23 cellular contexts compared by ENCODE assay signal in the genomic region with DNA sequence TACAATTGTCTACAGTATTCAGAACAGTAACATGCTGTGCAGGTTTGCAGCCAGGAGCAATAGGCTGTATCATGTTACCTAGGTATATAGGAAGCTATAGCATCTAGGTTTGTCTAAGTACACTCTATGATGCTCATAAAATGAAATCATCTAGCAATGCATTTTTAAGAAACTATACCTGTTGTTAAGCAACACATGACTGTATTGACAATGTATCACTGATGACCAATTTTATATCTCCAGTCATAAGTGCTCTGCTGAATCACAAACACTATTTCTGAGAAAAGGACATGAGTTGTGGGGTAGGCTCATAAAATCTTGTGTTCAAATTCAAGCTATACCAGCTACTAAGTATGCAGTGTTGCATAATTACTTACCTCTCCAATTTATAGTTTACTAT.
"Had no signal": no experiment of that assay in that cellular context is flagged by ENCODE, and none has a peak within 500 bp of the region (broad histone marks: within the 10 kb centered on the region; RNA-seq: fewer than 3 reads in every experiment).

No MANE protein-coding gene starts in this region.

- H3K27ac Mint-ChIP-seq: memory B cell; naive thymus-derived CD4-positive, alpha-beta T cell; natural killer cell treated with Interleukin-12 subunit alpha and Interleukin-12 subunit beta and Interleukin-15 and Interleukin-18, amount 100 ng/mL, for 72 hours; progenitor cell of endocrine pancreas; stimulated activated naive B cell treated with anti-CD40 and anti-IgM and Interleukin-4, amounts not matched to agents 10 μg/mL and 1 μg/mL and 100 μg/mL, for 72 hours had no signal

- H3K27me3 ChIP-seq: ovary, right atrium auricular region, right lobe of liver, stomach, testis, thyroid gland, transverse colon, upper lobe of left lung, vagina had no signal

- H3K36me3 ChIP-seq: left ventricle myocardium inferior, ovary, right atrium auricular region, right lobe of liver, stomach, thyroid gland, transverse colon, upper lobe of left lung, vagina had no signal

- H3K27me3 Mint-ChIP-seq: memory B cell; naive thymus-derived CD4-positive, alpha-beta T cell; natural killer cell treated with Interleukin-12 subunit alpha and Interleukin-12 subunit beta and Interleukin-15 and Interleukin-18, amount 100 ng/mL, for 72 hours; progenitor cell of endocrine pancreas; stimulated activated naive B cell treated with anti-CD40 and anti-IgM and Interleukin-4, amounts not matched to agents 10 μg/mL and 1 μg/mL and 100 μg/mL, for 72 hours had no signal

- ATAC-seq: mucosa of descending colon; naive thymus-derived CD4-positive, alpha-beta T cell; natural killer cell treated with Interleukin-12 subunit alpha and Interleukin-12 subunit beta and Interleukin-15 and Interleukin-18, amount 100 ng/mL, for 72 hours; right lobe of liver; stimulated activated naive B cell treated with anti-CD40 and anti-IgM and Interleukin-4, amounts not matched to agents 10 μg/mL and 1 μg/mL and 100 μg/mL, for 72 hours; stimulated activated naive CD8-positive, alpha-beta T cell treated with anti-CD3 and anti-CD28 coated beads, Interleukin-15, Interleukin-2, amounts not matched to agents 100 U/mL and 50 U/mL, for 24 hours had no signal

- DNase-seq: islet precursor cell; left ventricle myocardium inferior; midbrain; mucosa of descending colon; naive thymus-derived CD4-positive, alpha-beta T cell; ovary; right lobe of liver; stimulated activated CD4-positive, alpha-beta T cell treated with anti-CD3 and anti-CD28 coated beads, Interleukin-1b, Interleukin-23, amount 100 ng/mL, for 48 hours; stimulated activated CD4-positive, alpha-beta T cell treated with anti-CD3 and anti-CD28 coated beads, Interleukin-2, amount 100 ng/mL, for 48 hours; stimulated activated naive B cell treated with anti-CD40 and anti-IgM and Interleukin-4, amounts not matched to agents 10 μg/mL and 1 μg/mL and 100 μg/mL, for 72 hours; stimulated activated naive CD8-positive, alpha-beta T cell treated with anti-CD3 and anti-CD28 coated beads, Interleukin-15, Interleukin-2, amounts not matched to agents 100 U/mL and 50 U/mL, for 24 hours; stomach; testis; thyroid gland; transverse colon; upper lobe of left lung had no signal

- H3K4me1 Mint-ChIP-seq: memory B cell; naive thymus-derived CD4-positive, alpha-beta T cell; stimulated activated naive B cell treated with anti-CD40 and anti-IgM and Interleukin-4, amounts not matched to agents 10 μg/mL and 1 μg/mL and 100 μg/mL, for 72 hours had no signal

- H3K36me3 Mint-ChIP-seq: memory B cell; naive thymus-derived CD4-positive, alpha-beta T cell; stimulated activated naive B cell treated with anti-CD40 and anti-IgM and Interleukin-4, amounts not matched to agents 10 μg/mL and 1 μg/mL and 100 μg/mL, for 72 hours had no signal

- H3K27ac ChIP-seq: left ventricle myocardium inferior, ovary, right atrium auricular region, right lobe of liver, stomach, testis, thyroid gland, transverse colon, upper lobe of left lung, vagina had no signal

- H3K4me3 ChIP-seq: left ventricle myocardium inferior, lung, mucosa of descending colon, ovary, right atrium auricular region, right lobe of liver, smooth muscle cell, stomach, testis, thyroid gland, transverse colon, upper lobe of left lung, vagina had no signal

- H3K9me3 ChIP-seq: mucosa of descending colon, ovary, right atrium auricular region, right lobe of liver, stomach, testis, thyroid gland, transverse colon, upper lobe of left lung, vagina had no signal

- H3K4me3 Mint-ChIP-seq: memory B cell; naive thymus-derived CD4-positive, alpha-beta T cell; natural killer cell treated with Interleukin-12 subunit alpha and Interleukin-12 subunit beta and Interleukin-15 and Interleukin-18, amount 100 ng/mL, for 72 hours; stimulated activated naive B cell treated with anti-CD40 and anti-IgM and Interleukin-4, amounts not matched to agents 10 μg/mL and 1 μg/mL and 100 μg/mL, for 72 hours had no signal

- H3K4me1 ChIP-seq: left ventricle myocardium inferior, right atrium auricular region, right lobe of liver, stomach, testis, thyroid gland, transverse colon, upper lobe of left lung, vagina had no signal
